In genomic region chr2:112709703-112710102, GRCh38 we compare ENCODE assay signal across 1 cellular context.
TF ChIP-seq lines count a peak whose summit lies in the region.

No MANE protein-coding gene starts in this region.

TF ChIP-seq in K562, 482 proteins besides CTCF, POLR2A, EP300 and RAD21:
- TF ChIP-seq BRCA1 (IDR thresholded peaks at IDR 0.05) = no peak
- no peak for TF ChIP-seq BRCA1 (CRISPR knock-in tag; IDR thresholded peaks at IDR 0.05)
- no peak for TF ChIP-seq COPS2 (conservative IDR thresholded peaks at IDR 0.05)
- no peak for TF ChIP-seq HMG20B (CRISPR knock-in tag; IDR thresholded peaks at IDR 0.05)
- TF ChIP-seq RBM22 (IDR thresholded peaks at IDR 0.05; ENCODE audit: low read depth, low read length, poor library complexity, severe bottlenecking) = no peak
- TF ChIP-seq ZNF551 (CRISPR knock-in tag; IDR thresholded peaks at IDR 0.05) = no peak
- TF ChIP-seq NFXL1 (CRISPR knock-in tag; IDR thresholded peaks at IDR 0.05) = no peak
- no peak for TF ChIP-seq ZNF584 (CRISPR knock-in tag; IDR thresholded peaks at IDR 0.05; ENCODE audit: low read depth)
- TF ChIP-seq KLF10 (CRISPR knock-in tag; IDR thresholded peaks at IDR 0.05) = no peak
- TF ChIP-seq ZNF445 (CRISPR knock-in tag; IDR thresholded peaks at IDR 0.05; ENCODE audit: low read depth) = no peak
- no peak for TF ChIP-seq GATAD2B (IDR thresholded peaks at IDR 0.05; ENCODE audit: borderline replicate concordance)
TF ChIP-seq in K562: peak in this region for 0.
